ENCODE assay signal across 21 cellular contexts in the genomic region with DNA sequence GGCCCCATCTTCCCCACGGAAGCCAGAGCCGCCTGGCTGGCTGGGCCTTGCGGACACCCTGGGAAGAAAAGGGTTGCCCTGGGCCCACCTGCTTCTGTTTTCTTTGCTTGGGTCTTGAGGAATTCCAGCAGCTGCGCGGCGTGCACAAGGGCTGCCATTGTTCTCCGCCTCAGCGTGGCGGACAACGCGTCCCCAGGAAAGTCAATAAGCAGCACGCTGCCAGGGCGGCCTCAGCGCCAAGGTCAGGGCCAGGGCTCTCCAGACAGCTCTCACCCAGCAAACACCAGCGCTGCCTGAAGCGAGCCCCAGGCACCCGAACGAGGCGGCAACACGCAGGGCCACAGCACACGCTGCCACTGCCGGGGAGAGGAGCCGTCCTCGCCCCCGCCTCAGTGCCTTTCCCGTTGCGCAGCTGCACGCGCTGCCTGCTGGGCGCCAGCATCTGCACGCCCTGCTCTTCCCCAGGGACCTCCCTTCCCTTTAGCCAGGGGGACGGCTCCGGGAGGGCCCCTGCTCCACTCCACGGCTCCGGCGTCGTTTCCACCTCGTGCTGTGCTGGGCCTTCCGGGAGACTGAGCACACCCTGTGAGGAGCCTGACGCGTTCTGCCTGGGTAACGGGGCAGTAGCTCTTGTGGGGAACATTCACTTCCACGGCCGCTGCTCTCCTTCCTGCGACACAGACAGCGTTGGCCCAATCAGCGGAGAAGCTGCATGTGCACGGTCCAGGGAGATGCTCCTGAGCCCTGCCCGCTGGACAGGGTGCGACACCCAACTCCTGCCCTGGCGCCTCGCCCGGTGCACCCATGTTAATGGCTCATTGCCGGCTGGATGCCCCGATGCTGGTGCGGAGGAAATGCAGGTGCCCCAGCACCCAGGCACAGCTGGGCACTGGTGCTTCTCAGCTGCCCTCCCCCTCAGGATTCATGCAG. TPM values are rescaled to one million over a fixed set of nuclear protein-coding genes. Genes with fewer than 3 reads are reported as not detected.
DNase-seq lines count a peak whose midpoint lies in the region; ATAC-seq and TF ChIP-seq lines count a peak whose summit lies in the region.
"Had no signal": no experiment of that assay in that cellular context is flagged by ENCODE, and none has a peak within 500 bp of the region (broad histone marks: within the 10 kb centered on the region; RNA-seq: fewer than 3 reads in every experiment).

No MANE protein-coding gene starts in this region.

- no peaks in the 10 kb centered on the region for H3K36me3 ChIP-seq in neural progenitor cell
- H3K36me3 ChIP-seq: brain microvascular endothelial cell, HAP-1, MG63 had no signal

- H4K20me1 ChIP-seq in neural progenitor cell (ENCODE audit: low read depth) = peaks cover under 1% of the 10 kb centered on the region

- H3K4me1 Mint-ChIP-seq in neural progenitor cell = peaks cover 7% of the 10 kb centered on the region

- DNase-seq in Right ventricle myocardium superior (no peak), cardiac septum (ENCODE audit: low spot score) (no peak), caudate nucleus (lab: John Stamatoyannopoulos, UW) (peak in 59 of 61 donors; percentile 47 to 95 (median 81)), neural progenitor cell (ENCODE audit: low spot score) (peak; percentile 40)
- DNase-seq: activated CD4-positive, alpha-beta T cell treated with anti-CD3 and anti-CD28 coated beads for 48 hours; activated naive CD4-positive, alpha-beta T cell treated with Interleukin-2 at 50 U/mL for 16 hours; brain microvascular endothelial cell; Caco-2; esophagus squamous epithelium; left cardiac atrium; MG63; naive B cell; right cardiac atrium; stimulated activated CD4-positive, alpha-beta T cell treated with anti-CD3 and anti-CD28 coated beads, Interleukin-2, amount 100 ng/mL, for 48 hours had no signal

- intact Hi-C loops in Right ventricle myocardium superior (cut with DNase I) (no loop called here), cardiac septum (cut with DNase I) (no loop called here)

- H3K27me3 Mint-ChIP-seq in neural progenitor cell (ENCODE audit: insufficient read depth, low read depth) = peaks cover 3% of the 10 kb centered on the region
- H3K27me3 Mint-ChIP-seq: naive B cell, type B pancreatic cell had no signal

- H3K36me3 Mint-ChIP-seq in neural progenitor cell = peaks cover 14% of the 10 kb centered on the region

- no peak overlapping the region for H3K4me3 Mint-ChIP-seq in neural progenitor cell
- H3K4me3 Mint-ChIP-seq: naive B cell, type B pancreatic cell had no signal

- no peaks in the 10 kb centered on the region for H3K79me2 ChIP-seq in neural progenitor cell (ENCODE audit: low read depth)

- no peaks in the 10 kb centered on the region for H3K9me3 Mint-ChIP-seq in neural progenitor cell
- H3K9me3 Mint-ChIP-seq: naive B cell, type B pancreatic cell had no signal

- TF ChIP-seq CTCF in neural progenitor cell (IDR thresholded peaks at IDR 0.05) = no peak

- no peak overlapping the region for H3K4me3 ChIP-seq in neural progenitor cell
- H3K4me3 ChIP-seq: esophagus squamous epithelium, HAP-1, MG63, SK-N-MC had no signal

- no peak overlapping the region for H3K9ac ChIP-seq in neural progenitor cell

- peak overlapping the region; percentile 37 for H3K27ac Mint-ChIP-seq in neural progenitor cell
- H3K27ac Mint-ChIP-seq: type B pancreatic cell had no signal

- peak overlapping the region; percentile 99 for H3K27ac ChIP-seq in caudate nucleus (ENCODE audit: low read depth, low read length)
- H3K27ac ChIP-seq in neural progenitor cell = no peak overlapping the region
- H3K27ac ChIP-seq: brain microvascular endothelial cell, esophagus squamous epithelium, SK-N-MC had no signal

- H3K4me1 ChIP-seq in neural progenitor cell = peaks cover under 1% of the 10 kb centered on the region
- H3K4me1 ChIP-seq: Caco-2, esophagus squamous epithelium, HAP-1 had no signal

- no peak overlapping the region for H2AFZ ChIP-seq in neural progenitor cell (replicated peaks)

- no peaks in the 10 kb centered on the region for H3K9me3 ChIP-seq in neural progenitor cell (ENCODE audit: low read depth)
- H3K9me3 ChIP-seq: Caco-2, esophagus squamous epithelium, HAP-1, MG63 had no signal

- H3F3A ChIP-seq in neural progenitor cell (ENCODE audit: low read depth) = no peaks in the 10 kb centered on the region

- ATAC-seq in Right ventricle myocardium superior (ENCODE audit: poor library complexity) = peak; percentile 23
- ATAC-seq in HG03565 (IDR thresholded peaks at IDR 0.05; ENCODE audit: unreplicated experiment) = no peak
- ATAC-seq in GM18870 (IDR thresholded peaks at IDR 0.05; ENCODE audit: unreplicated experiment) = no peak
- ATAC-seq in HG03280 (IDR thresholded peaks at IDR 0.05; ENCODE audit: unreplicated experiment) = no peak
- ATAC-seq in HG03135 (IDR thresholded peaks at IDR 0.05; ENCODE audit: unreplicated experiment) = no peak
- ATAC-seq: left cardiac atrium had no signal

- H3K4me2 ChIP-seq in neural progenitor cell = no peak overlapping the region

- no peaks in the 10 kb centered on the region for H3K27me3 ChIP-seq in neural progenitor cell
- H3K27me3 ChIP-seq: brain microvascular endothelial cell, esophagus squamous epithelium, MG63 had no signal

RNA-seq across cellular contexts. Expression of a gene that starts 57.8 kb away (rescaled TPM):
- total RNA-seq in Right ventricle myocardium superior (5.6 TPM), cardiac septum (8.4 TPM), neural progenitor cell (ENCODE audit: low replicate concordance) (3.4 and 26.8 TPM in 2 replicates)

Comparison
In these comparisons a context has a peak if more than half of its experiments do, and no peak if none do; other contexts are left out.
1. DNase-seq: peak in caudate nucleus (59 of 61) and neural progenitor cell (single experiment); none in Right ventricle myocardium superior (single experiment) and cardiac septum (single experiment).